ENCODE assay signal across 22 cellular contexts in genomic region chr11:126753990-126754389, GRCh38.
DNase-seq lines count a peak whose midpoint lies in the region; TF ChIP-seq lines count a peak whose summit lies in the region.
"Had no signal": no experiment of that assay in that cellular context is flagged by ENCODE, and none has a peak within 500 bp of the region (broad histone marks: within the 10 kb centered on the region; RNA-seq: fewer than 3 reads in every experiment).

No MANE protein-coding gene starts in this region.

- H3K9me3 Mint-ChIP-seq in brain = peaks cover 0 to 29% (median 9%) of the 10 kb centered on the region in 5 experiments
- H3K9me3 Mint-ChIP-seq: CD4-positive, CD25-positive, alpha-beta regulatory T cell; CD8-positive, alpha-beta memory T cell had no signal

- no peaks in the 10 kb centered on the region for H3F3A ChIP-seq in SK-N-SH (replicated peaks; ENCODE audit: insufficient read depth)

- H4K20me1 ChIP-seq in SK-N-SH (ENCODE audit: insufficient read depth) = no peaks in the 10 kb centered on the region
- H4K20me1 ChIP-seq: BLaER1 had no signal

- DNase-seq in SK-N-SH (peak; percentile 36), ureter (ENCODE audit: low spot score) (no peak), SW 1271 (lab: John Stamatoyannopoulos, UW) (no peak)
- DNase-seq in activated CD4-positive, CD25-positive, alpha-beta regulatory T cell (lab: John Stamatoyannopoulos, UW) = no peak
- DNase-seq: 8988T; ACHN; BE2C; C1 segment of cervical spinal cord; CD4-positive, alpha-beta memory T cell; CD4-positive, CD25-positive, alpha-beta regulatory T cell; CD8-positive, alpha-beta memory T cell; COR-L47; DMS 273 treated with DMSO at 0.1 percent for 48 hours; DMS53; DMS79; DND-41; EL; GDM1 had no signal

- no peak overlapping the region for H2AFZ ChIP-seq in SK-N-SH (ENCODE audit: low read depth)

- H3K27me3 Mint-ChIP-seq in brain = no peaks in the 10 kb centered on the region

- H3K9me2 ChIP-seq in SK-N-SH = no peaks in the 10 kb centered on the region

- no peak overlapping the region for H3K27ac ChIP-seq in SK-N-SH (ENCODE audit: low read depth in 2 of 2, low read length in 1 of 2)
- H3K27ac ChIP-seq: BLaER1 had no signal

- no peak overlapping the region for H3K9ac ChIP-seq in SK-N-SH
- H3K9ac ChIP-seq: BLaER1 had no signal

- TF ChIP-seq CTCF in SK-N-SH (IDR thresholded peaks at IDR 0.05) = no peak
- no peak for TF ChIP-seq CTCF in brain (conservative IDR thresholded peaks at IDR 0.05)

- H3K36me3 ChIP-seq in SK-N-SH (replicated peaks in 1 of 2; ENCODE audit: control insufficient read depth in 1 of 2, insufficient read depth in 2 of 2, low read length in 1 of 2) = no peaks in the 10 kb centered on the region
- H3K36me3 ChIP-seq: BE2C, BLaER1 had no signal

- H3K79me2 ChIP-seq in SK-N-SH (ENCODE audit: insufficient read depth) = no peaks in the 10 kb centered on the region

- peaks cover 22% of the 10 kb centered on the region for H3K36me3 Mint-ChIP-seq in brain
- H3K36me3 Mint-ChIP-seq: CD14-positive monocyte; CD4-positive, alpha-beta memory T cell; CD4-positive, CD25-positive, alpha-beta regulatory T cell; CD8-positive, alpha-beta memory T cell had no signal

- no peak overlapping the region for H3K4me2 ChIP-seq in SK-N-SH
- H3K4me2 ChIP-seq: BLaER1 had no signal

- H3K9me3 ChIP-seq in SK-N-SH = no peaks in the 10 kb centered on the region

- H3K4me3 ChIP-seq in SK-N-SH (ENCODE audit: low read depth in 2 of 2, low read length in 1 of 2) = no peak overlapping the region
- H3K4me3 ChIP-seq: BLaER1, GM12878 had no signal

- H3K27me3 ChIP-seq in SK-N-SH (ENCODE audit: insufficient read depth) = no peaks in the 10 kb centered on the region
- H3K27me3 ChIP-seq: BLaER1 had no signal

- WGBS in SK-N-SH (ENCODE audit: low lambda C conversion rate) = 23% methylated on average over 1 of the region's 1 CpG

- peaks cover 0 to 8% of the 10 kb centered on the region in 2 experiments; a peak in 2 of 4 replicates for H3K4me1 ChIP-seq in SK-N-SH (ENCODE audit: control insufficient read depth in 1 of 2, insufficient read depth in 2 of 2, low read depth in 1 of 2, low read length in 1 of 2)

- CTCF ChIA-PET in SK-N-SH (lab: Yijun Ruan, JAX) = interaction anchor here (1.4 to 3.1 kb wide), 2 partner anchors 10 to 269 kb away, joined by 3 to 9 read pairs; no protein-coding TSS in a partner anchor

- peak overlapping the region in 1 of 5 experiments; percentile 1 for H3K4me3 Mint-ChIP-seq in brain
- H3K4me3 Mint-ChIP-seq: CD14-positive monocyte; CD4-positive, alpha-beta memory T cell; CD4-positive, CD25-positive, alpha-beta regulatory T cell; CD8-positive, alpha-beta memory T cell had no signal

- TF ChIP-seq EP300 in SK-N-SH (IDR thresholded peaks at IDR 0.05; ENCODE audit: borderline replicate concordance in 1 of 2, low read depth in 1 of 2, low read length in 1 of 2) = peak in 1 of 2 experiments; percentile 46; a peak in 1 of 4 replicates

- POLR2A ChIA-PET in SK-N-SH (lab: Yijun Ruan, JAX) = no interaction called here

- H3K4me1 Mint-ChIP-seq in brain = peaks cover 73% of the 10 kb centered on the region
- H3K4me1 Mint-ChIP-seq: CD4-positive, CD25-positive, alpha-beta regulatory T cell; CD8-positive, alpha-beta memory T cell had no signal

- no peak for TF ChIP-seq RAD21 in SK-N-SH (IDR thresholded peaks at IDR 0.05; ENCODE audit: low read length)

- H3K27ac Mint-ChIP-seq in brain = peak overlapping the region in 3 of 5 experiments; percentile 52 to 89 (median 70)
- H3K27ac Mint-ChIP-seq: CD14-positive monocyte; CD4-positive, alpha-beta memory T cell; CD4-positive, CD25-positive, alpha-beta regulatory T cell; CD8-positive, alpha-beta memory T cell had no signal

TF ChIP-seq in SK-N-SH, 30 proteins besides CTCF, POLR2A, EP300 and RAD21:
- TF ChIP-seq FOXM1 (IDR thresholded peaks at IDR 0.05; ENCODE audit: low read depth) (no peak), MEF2A (IDR thresholded peaks at IDR 0.05; ENCODE audit: borderline replicate concordance, low read depth) (no peak), YY1 (IDR thresholded peaks at IDR 0.05; ENCODE audit: low read depth) (no peak), RCOR1 (IDR thresholded peaks at IDR 0.05; ENCODE audit: low read length) (peak; percentile 73), GATA2 (CRISPR knock-in tag; IDR thresholded peaks at IDR 0.05) (peak; percentile 64), FOSL2 (IDR thresholded peaks at IDR 0.05; ENCODE audit: borderline replicate concordance, low read depth) (no peak), ELF1 (IDR thresholded peaks at IDR 0.05) (no peak), RXRA (IDR thresholded peaks at IDR 0.05; ENCODE audit: borderline replicate concordance, low read depth) (no peak), EZH2phosphoT487 (IDR thresholded peaks at IDR 0.05; ENCODE audit: borderline replicate concordance, low read depth) (no peak; the same call in 1 of the 2 replicates), JUND (IDR thresholded peaks at IDR 0.05) (no peak), NRF1 (IDR thresholded peaks at IDR 0.05; ENCODE audit: low read depth, low read length) (no peak), MAX (IDR thresholded peaks at IDR 0.05; ENCODE audit: low read depth) (no peak), TEAD4 (IDR thresholded peaks at IDR 0.05; ENCODE audit: borderline replicate concordance, insufficient read depth) (no peak), MXI1 (IDR thresholded peaks at IDR 0.05; ENCODE audit: low read depth, low read length) (no peak), CHD2 (IDR thresholded peaks at IDR 0.05; ENCODE audit: low read length, partially characterized antibody) (no peak), POLR2AphosphoS5 (IDR thresholded peaks at IDR 0.05; ENCODE audit: low read depth, low read length) (peak; percentile 38; the same call in 1 of the 2 replicates), USF1 (IDR thresholded peaks at IDR 0.05; ENCODE audit: borderline replicate concordance, low read depth) (no peak), NFIC (IDR thresholded peaks at IDR 0.05; ENCODE audit: borderline replicate concordance) (no peak)
- TF ChIP-seq, protein P1, sequence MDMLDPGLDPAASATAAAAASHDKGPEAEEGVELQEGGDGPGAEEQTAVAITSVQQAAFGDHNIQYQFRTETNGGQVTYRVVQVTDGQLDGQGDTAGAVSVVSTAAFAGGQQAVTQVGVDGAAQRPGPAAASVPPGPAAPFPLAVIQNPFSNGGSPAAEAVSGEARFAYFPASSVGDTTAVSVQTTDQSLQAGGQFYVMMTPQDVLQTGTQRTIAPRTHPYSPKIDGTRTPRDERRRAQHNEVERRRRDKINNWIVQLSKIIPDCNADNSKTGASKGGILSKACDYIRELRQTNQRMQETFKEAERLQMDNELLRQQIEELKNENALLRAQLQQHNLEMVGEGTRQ (IDR thresholded peaks at IDR 0.05; ENCODE audit: borderline replicate concordance, low read depth, low read length) = no peak
- TF ChIP-seq, protein P2, sequence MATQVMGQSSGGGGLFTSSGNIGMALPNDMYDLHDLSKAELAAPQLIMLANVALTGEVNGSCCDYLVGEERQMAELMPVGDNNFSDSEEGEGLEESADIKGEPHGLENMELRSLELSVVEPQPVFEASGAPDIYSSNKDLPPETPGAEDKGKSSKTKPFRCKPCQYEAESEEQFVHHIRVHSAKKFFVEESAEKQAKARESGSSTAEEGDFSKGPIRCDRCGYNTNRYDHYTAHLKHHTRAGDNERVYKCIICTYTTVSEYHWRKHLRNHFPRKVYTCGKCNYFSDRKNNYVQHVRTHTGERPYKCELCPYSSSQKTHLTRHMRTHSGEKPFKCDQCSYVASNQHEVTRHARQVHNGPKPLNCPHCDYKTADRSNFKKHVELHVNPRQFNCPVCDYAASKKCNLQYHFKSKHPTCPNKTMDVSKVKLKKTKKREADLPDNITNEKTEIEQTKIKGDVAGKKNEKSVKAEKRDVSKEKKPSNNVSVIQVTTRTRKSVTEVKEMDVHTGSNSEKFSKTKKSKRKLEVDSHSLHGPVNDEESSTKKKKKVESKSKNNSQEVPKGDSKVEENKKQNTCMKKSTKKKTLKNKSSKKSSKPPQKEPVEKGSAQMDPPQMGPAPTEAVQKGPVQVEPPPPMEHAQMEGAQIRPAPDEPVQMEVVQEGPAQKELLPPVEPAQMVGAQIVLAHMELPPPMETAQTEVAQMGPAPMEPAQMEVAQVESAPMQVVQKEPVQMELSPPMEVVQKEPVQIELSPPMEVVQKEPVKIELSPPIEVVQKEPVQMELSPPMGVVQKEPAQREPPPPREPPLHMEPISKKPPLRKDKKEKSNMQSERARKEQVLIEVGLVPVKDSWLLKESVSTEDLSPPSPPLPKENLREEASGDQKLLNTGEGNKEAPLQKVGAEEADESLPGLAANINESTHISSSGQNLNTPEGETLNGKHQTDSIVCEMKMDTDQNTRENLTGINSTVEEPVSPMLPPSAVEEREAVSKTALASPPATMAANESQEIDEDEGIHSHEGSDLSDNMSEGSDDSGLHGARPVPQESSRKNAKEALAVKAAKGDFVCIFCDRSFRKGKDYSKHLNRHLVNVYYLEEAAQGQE (IDR thresholded peaks at IDR 0.05; ENCODE audit: low read depth, low read length) = no peak
TF ChIP-seq in SK-N-SH: peak in this region for 3.
